In the genomic region with DNA sequence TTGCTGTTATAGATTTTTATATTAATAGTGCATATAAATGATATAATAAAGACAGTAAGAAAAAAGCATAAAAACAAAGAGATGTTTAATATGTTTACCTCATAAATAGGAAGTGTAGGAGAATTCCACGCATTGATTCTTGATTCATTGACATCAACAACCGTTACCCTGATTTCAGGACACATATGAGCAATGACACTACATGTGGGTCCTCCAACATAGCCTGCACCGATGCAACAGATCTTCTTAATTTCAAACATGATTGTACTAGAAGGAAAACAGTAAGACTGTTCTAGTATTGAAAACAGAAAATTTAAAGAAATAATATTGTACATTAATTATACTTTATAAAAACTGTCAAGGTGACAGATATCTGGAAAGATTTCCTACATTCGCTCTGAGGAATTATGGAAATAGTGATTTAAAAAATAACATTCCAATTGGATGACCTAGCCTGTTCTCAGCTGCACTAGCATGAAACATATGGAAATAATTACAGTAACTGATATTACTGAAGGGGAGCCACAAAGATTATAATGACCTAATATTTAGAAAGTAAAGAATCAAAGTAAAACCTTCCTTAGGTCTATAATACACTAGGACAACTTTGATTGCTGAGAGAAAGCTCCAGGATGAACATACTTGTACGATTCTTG, we compare ENCODE assay signal across 18 cellular contexts. TPM values are rescaled to one million over a fixed set of nuclear protein-coding genes. Genes with fewer than 3 reads are reported as not detected.
DNase-seq lines count a peak whose midpoint lies in the region; ATAC-seq and TF ChIP-seq lines count a peak whose summit lies in the region.
"Had no signal": no experiment of that assay in that cellular context is flagged by ENCODE, and none has a peak within 500 bp of the region (broad histone marks: within the 10 kb centered on the region; RNA-seq: fewer than 3 reads in every experiment).

No MANE protein-coding gene starts in this region.

- no peak overlapping the region for H3K4me3 ChIP-seq in naive thymus-derived CD4-positive, alpha-beta T cell (ENCODE audit: low read length)
- H3K4me3 ChIP-seq: heart right ventricle, mucosa of descending colon had no signal

- H3K4me1 ChIP-seq in naive thymus-derived CD4-positive, alpha-beta T cell (ENCODE audit: control insufficient read depth in 2 of 2, insufficient read depth in 2 of 2, low read length in 2 of 2) = peaks cover 4 to 6% of the 10 kb centered on the region in 2 donors

- peak; percentile 79 for DNase-seq in HCEC 1CT
- peak; percentile 7 for DNase-seq in astrocyte of the hippocampus (ENCODE audit: low read depth, low spot score)
- DNase-seq in hepatic stellate cell (ENCODE audit: low spot score) = peak; percentile 64
- DNase-seq in naive thymus-derived CD4-positive, alpha-beta T cell = no peak
- DNase-seq in left colon = no peak
- DNase-seq in NCI-H2227 (lab: John Stamatoyannopoulos, UW; ENCODE audit: unreplicated experiment) = no peak
- DNase-seq: activated CD4-positive, alpha-beta T cell treated with anti-CD3 and anti-CD28 coated beads for 1 hour; activated naive CD4-positive, alpha-beta T cell treated with anti-CD3 and anti-CD28 coated beads, Interleukin-2, amount 50 U/mL, for 16 hours; heart right ventricle; kidney glomerular epithelial cell; mucosa of descending colon; posterior cingulate gyrus; stimulated activated CD4-positive, alpha-beta T cell treated with anti-CD3 and anti-CD28 coated beads, Interleukin-15, amount 100 ng/mL, for 24 hours; T-helper 17 cell had no signal

- intact Hi-C loops in naive thymus-derived CD4-positive, alpha-beta T cell (cut with micrococcal nuclease) = loop anchor here in 1 of 2 donors (10.0 kb wide), 3 partner anchors 157 to 783 kb away; a partner anchor contains a TSS
- intact Hi-C loops in left colon (cut with DNase I, micrococcal nuclease) = no loop called here

- H3K27me3 Mint-ChIP-seq in naive thymus-derived CD4-positive, alpha-beta T cell = no peaks in the 10 kb centered on the region
- H3K27me3 Mint-ChIP-seq: central memory CD8-positive, alpha-beta T cell; T-helper 17 cell had no signal

- CTCF ChIA-PET in naive thymus-derived CD4-positive, alpha-beta T cell (lab: Charles Lee) = interaction anchor here (0.6 kb wide), 1 partner anchor 488 kb away, joined by 3 read pairs; no protein-coding TSS in a partner anchor

- peak overlapping the region; percentile 91 for H3K27ac ChIP-seq in 22Rv1
- H3K27ac ChIP-seq in naive thymus-derived CD4-positive, alpha-beta T cell (ENCODE audit: low read depth, low read length) = no peak overlapping the region
- H3K27ac ChIP-seq: heart right ventricle, RWPE1 had no signal

- peaks cover 0 to 3% (median 2%) of the 10 kb centered on the region in 5 donors for H3K36me3 Mint-ChIP-seq in naive thymus-derived CD4-positive, alpha-beta T cell

- no peaks in the 10 kb centered on the region for H3K27me3 ChIP-seq in naive thymus-derived CD4-positive, alpha-beta T cell (ENCODE audit: control insufficient read depth in 2 of 2, insufficient read depth in 2 of 2, low read length in 2 of 2)
- H3K27me3 ChIP-seq: heart right ventricle had no signal

- no peaks in the 10 kb centered on the region for H3K9me3 ChIP-seq in naive thymus-derived CD4-positive, alpha-beta T cell (ENCODE audit: control insufficient read depth in 2 of 3, low read length in 3 of 3)
- H3K9me3 ChIP-seq: heart right ventricle, mucosa of descending colon had no signal

- H3K27ac Mint-ChIP-seq in naive thymus-derived CD4-positive, alpha-beta T cell = no peak overlapping the region
- H3K27ac Mint-ChIP-seq: T-helper 17 cell had no signal

- no peaks in the 10 kb centered on the region for H3K9me3 Mint-ChIP-seq in naive thymus-derived CD4-positive, alpha-beta T cell
- H3K9me3 Mint-ChIP-seq: central memory CD8-positive, alpha-beta T cell had no signal

- no peak overlapping the region for H3K4me3 Mint-ChIP-seq in naive thymus-derived CD4-positive, alpha-beta T cell
- H3K4me3 Mint-ChIP-seq: central memory CD8-positive, alpha-beta T cell; T-helper 17 cell had no signal

- POLR2A ChIA-PET in naive thymus-derived CD4-positive, alpha-beta T cell (lab: Charles Lee) = no interaction called here

- peaks cover under 1 to 10% (median 8%) of the 10 kb centered on the region in 7 donors for H3K4me1 Mint-ChIP-seq in naive thymus-derived CD4-positive, alpha-beta T cell

- TF ChIP-seq CTCF in 22Rv1 (IDR thresholded peaks at IDR 0.05) = no peak

- ATAC-seq in HG02840 (IDR thresholded peaks at IDR 0.05; ENCODE audit: low FRiP score, unreplicated experiment) (no peak), left colon (no peak)
- ATAC-seq in naive thymus-derived CD4-positive, alpha-beta T cell = no peak
- ATAC-seq: heart right ventricle, mucosa of descending colon, T-helper 17 cell had no signal

- H3K36me3 ChIP-seq in naive thymus-derived CD4-positive, alpha-beta T cell (ENCODE audit: control insufficient read depth in 2 of 3, insufficient read depth in 3 of 3, low read length in 3 of 3) = peaks cover 0 to 8% (median 0%) of the 10 kb centered on the region in 3 experiments

RNA-seq across cellular contexts. Expression of a gene that starts 5.9 kb away (rescaled TPM):
- total RNA-seq in naive thymus-derived CD4-positive, alpha-beta T cell = 10 to 100 TPM in 3 of 5 experiments, 1 to 10 TPM in 2; 6.9 to 20.9 (median 17.7) TPM
- polyA plus RNA-seq in naive thymus-derived CD4-positive, alpha-beta T cell = 10 to 100 TPM; 18.2 to 18.7 TPM
- 100 to 1,000 TPM; 208 to 303 TPM for total RNA-seq in left colon

Comparison
In these comparisons a context has a peak if more than half of its experiments do, and no peak if none do; other contexts are left out.
1. DNase-seq: peak in HCEC 1CT (single experiment), astrocyte of the hippocampus (single experiment) and hepatic stellate cell (single experiment); none in naive thymus-derived CD4-positive, alpha-beta T cell (0 of 9), left colon (0 of 2) and NCI-H2227 (single experiment).
2. RNA of a gene that starts 5.9 kb away (total RNA-seq): 208 to 303 TPM in left colon; 6.9 to 20.9 TPM in naive thymus-derived CD4-positive, alpha-beta T cell; every median in the first group is over 4 times any median in the second.